19 cellular contexts compared by ENCODE assay signal in genomic region chr9:134826336-134827246, GRCh38. TPM values are rescaled to one million over a fixed set of nuclear protein-coding genes. Genes with fewer than 3 reads are reported as not detected.
A peak's percentile ranks its signal among the peaks of the same experiment; 100 is the strongest.
DNase-seq lines count a peak whose midpoint lies in the region; ATAC-seq, FAIRE-seq and TF ChIP-seq lines count a peak whose summit lies in the region.
"Had no signal": no experiment of that assay in that cellular context is flagged by ENCODE, and none has a peak within 500 bp of the region (broad histone marks: within the 10 kb centered on the region; RNA-seq: fewer than 3 reads in every experiment).

No MANE protein-coding gene starts in this region.

- H3K4me2 ChIP-seq in H9 (ENCODE audit: insufficient read depth, insufficient read length, low read length): no peak overlapping the region
- H3K4me2 ChIP-seq in mammary epithelial cell (ENCODE audit: insufficient read depth, low read depth, low read length): no peak overlapping the region
- peak overlapping the region; percentile 5 for H3K4me2 ChIP-seq in keratinocyte (ENCODE audit: control insufficient read depth, extremely low read depth, insufficient read depth, low read depth, low read length)

- H3K27ac Mint-ChIP-seq in H9: peak overlapping the region in 2 of 3 experiments; percentile 19 to 87; a peak in 4 of 7 replicates
- no peak overlapping the region for H3K27ac Mint-ChIP-seq in activated naive CD4-positive, alpha-beta T cell treated with anti-CD3 and anti-CD28 coated beads, Interleukin-2, amount 10 ng/mL, durations not matched to agents 7 days and 5 days
- H3K27ac Mint-ChIP-seq: CD8-positive, alpha-beta memory T cell had no signal

- no peak overlapping the region for H3K18ac ChIP-seq in H9 (ENCODE audit: insufficient read length, low read depth, low read length)

- H3K23me2 ChIP-seq in H9 (ENCODE audit: insufficient read length, low read depth, low read length, poor library complexity, severe bottlenecking): no peaks in the 10 kb centered on the region

- H3K4ac ChIP-seq in H9 (ENCODE audit: low read depth, low read length): no peak overlapping the region

- H3K9me1 ChIP-seq in keratinocyte (ENCODE audit: control insufficient read depth, extremely low read depth, insufficient read depth, low read length): no peaks in the 10 kb centered on the region

- no peak overlapping the region for H2BK20ac ChIP-seq in H9 (ENCODE audit: low read depth, low read length, poor library complexity, severe bottlenecking)

- POLR2A ChIA-PET in RWPE1 (lab: Yijun Ruan, JAX; ENCODE audit: low non-redundant PET): no interaction called here

- no peaks in the 10 kb centered on the region for H3K79me1 ChIP-seq in H9 (ENCODE audit: insufficient read depth, low read depth, low read length, poor library complexity, severe bottlenecking)

- no peak overlapping the region for H3K14ac ChIP-seq in H9 (ENCODE audit: insufficient read depth, low read length)

- H3T11ph ChIP-seq in H9 (ENCODE audit: low read length): no peak overlapping the region

- H3K23ac ChIP-seq in H9 (ENCODE audit: insufficient read length, low read depth, low read length): no peak overlapping the region

- H2BK12ac ChIP-seq in H9 (ENCODE audit: insufficient read length, low read depth, low read length): no peak overlapping the region

- H3K4me3 ChIP-seq in mammary epithelial cell (replicated peaks in 1 of 3; ENCODE audit: insufficient read depth in 1 of 3, low read depth in 2 of 3, low read length in 3 of 3): no peak overlapping the region
- H3K4me3 ChIP-seq in keratinocyte (ENCODE audit: control insufficient read depth in 2 of 3, extremely low read depth in 1 of 3, insufficient read depth in 2 of 3, low read depth in 1 of 3, low read length in 3 of 3): no peak overlapping the region
- H3K4me3 ChIP-seq: HAP-1 had no signal

- no peak overlapping the region for H2BK120ac ChIP-seq in H9 (ENCODE audit: low read depth, low read length, poor library complexity, severe bottlenecking)

- DNase-seq in H9 (no peak), RWPE1 (ENCODE audit: low spot score) (peak; percentile 84), mammary epithelial cell (peak; percentile 84), keratinocyte (ENCODE audit: low read depth, low spot score) (peak; percentile 50), T-helper 1 cell (no peak), NCI-H1436 (lab: John Stamatoyannopoulos, UW) (no peak)
- no peak for DNase-seq in activated naive CD4-positive, alpha-beta T cell treated with anti-CD3 and anti-CD28 coated beads, Interleukin-2, amount 10 ng/mL, durations not matched to agents 7 days and 5 days
- DNase-seq: C1 segment of cervical spinal cord; CD8-positive, alpha-beta memory T cell; KG1; MV-4-11; NCI-H1930; NCI-H226; NCI-H524; PC-3; RPMI8226 had no signal

- no CpG with 5 or more reads among the region's 19 CpGs for WGBS in H9 (ENCODE audit: extremely low coverage, insufficient read length, low lambda C conversion rate)
- 26% methylated on average over 13 of the region's 19 CpGs for WGBS in mammary epithelial cell (ENCODE audit: low coverage, missing lambda C conversion rate)

- H2AK5ac ChIP-seq in H9 (ENCODE audit: insufficient read length, low read length): no peak overlapping the region

- H3K27me3 Mint-ChIP-seq in H9 (ENCODE audit: low read depth): no peaks in the 10 kb centered on the region
- no peaks in the 10 kb centered on the region for H3K27me3 Mint-ChIP-seq in activated naive CD4-positive, alpha-beta T cell treated with anti-CD3 and anti-CD28 coated beads, Interleukin-2, amount 10 ng/mL, durations not matched to agents 7 days and 5 days

- no TSS peak for BruUV-seq in mammary epithelial cell (replicated peaks; lab: Mats Ljungman, UMichigan)

- in situ Hi-C loops in mammary epithelial cell (cut with MboI; ENCODE audit: low sequenced_read_pairs in 2 of 2): no loop called here

- intact Hi-C loops in mammary epithelial cell (cut with micrococcal nuclease): no loop called here

- dilution Hi-C loops in mammary epithelial cell (cut with HindIII; ENCODE audit: low sequenced_read_pairs) (no loop called here), keratinocyte (cut with MboI; ENCODE audit: extremely low pct_ligation_motif_present, low sequenced_read_pairs) (no loop called here)

- H3K9me3 Mint-ChIP-seq in H9: no peaks in the 10 kb centered on the region
- H3K9me3 Mint-ChIP-seq in activated naive CD4-positive, alpha-beta T cell treated with anti-CD3 and anti-CD28 coated beads, Interleukin-2, amount 10 ng/mL, durations not matched to agents 7 days and 5 days: no peaks in the 10 kb centered on the region
- H3K9me3 Mint-ChIP-seq: CD8-positive, alpha-beta memory T cell had no signal

- H3K4me1 Mint-ChIP-seq in H9: no peaks in the 10 kb centered on the region
- H3K4me1 Mint-ChIP-seq in activated naive CD4-positive, alpha-beta T cell treated with anti-CD3 and anti-CD28 coated beads, Interleukin-2, amount 10 ng/mL, durations not matched to agents 7 days and 5 days: no peaks in the 10 kb centered on the region
- H3K4me1 Mint-ChIP-seq: CD8-positive, alpha-beta memory T cell had no signal

- no peaks in the 10 kb centered on the region for H3K79me2 ChIP-seq in H9 (ENCODE audit: insufficient read depth, low read length)
- no peaks in the 10 kb centered on the region for H3K79me2 ChIP-seq in mammary epithelial cell (ENCODE audit: insufficient read depth, low read length)
- no peaks in the 10 kb centered on the region for H3K79me2 ChIP-seq in keratinocyte (ENCODE audit: control insufficient read depth, insufficient read depth, low read length)

- TF ChIP-seq CTCF in H9 (conservative IDR thresholded peaks at IDR 0.05) (no peak), RWPE1 (conservative IDR thresholded peaks at IDR 0.05; ENCODE audit: low read depth) (no peak), mammary epithelial cell (conservative IDR thresholded peaks at IDR 0.05 in 1 of 2, IDR thresholded peaks at IDR 0.05 in 1 of 2; ENCODE audit: extremely low read depth in 1 of 2, insufficient read depth in 1 of 2, low read depth in 1 of 2, low read length in 2 of 2) (no peak), keratinocyte (optimal IDR thresholded peaks at IDR 0.05 in 1 of 3, IDR thresholded peaks at IDR 0.05 in 1 of 3, conservative IDR thresholded peaks at IDR 0.05 in 1 of 3; ENCODE audit: extremely low read depth in 1 of 3, insufficient read depth in 2 of 3, low read length in 3 of 3) (no peak)

- CTCF ChIA-PET in RWPE1 (lab: Yijun Ruan, JAX) (interaction anchor here (1.0 to 1.4 kb wide), 2 partner anchors 88 to 377 kb away, joined by 3 to 4 read pairs; no protein-coding TSS in a partner anchor), mammary epithelial cell (lab: Charles Lee; ENCODE audit: low non-redundant PET) (no interaction called here)
- CTCF ChIA-PET in activated naive CD4-positive, alpha-beta T cell treated with anti-CD3 and anti-CD28 coated beads, Interleukin-2, amount 10 ng/mL, durations not matched to agents 7 days and 5 days (lab: Charles Lee): no interaction called here

- H4K8ac ChIP-seq in H9 (replicated peaks; ENCODE audit: insufficient read length, low read depth, low read length): no peak overlapping the region

- no peak overlapping the region for H2BK5ac ChIP-seq in H9 (ENCODE audit: insufficient read length, low read length)

- H3K36me3 ChIP-seq in mammary epithelial cell (ENCODE audit: insufficient read depth, low read length) (no peaks in the 10 kb centered on the region), keratinocyte (ENCODE audit: control insufficient read depth in 2 of 2, extremely low read depth in 1 of 2, insufficient read depth in 2 of 2, low read length in 2 of 2) (no peaks in the 10 kb centered on the region)
- H3K36me3 ChIP-seq: HAP-1 had no signal

- H3K27me3 ChIP-seq in H9 (ENCODE audit: insufficient read depth, low read length) (no peaks in the 10 kb centered on the region), mammary epithelial cell (ENCODE audit: insufficient read depth, low read length) (no peaks in the 10 kb centered on the region), keratinocyte (ENCODE audit: control insufficient read depth, extremely low read depth, insufficient read depth, low read length) (no peaks in the 10 kb centered on the region)

- H2AFZ ChIP-seq in H9 (ENCODE audit: low read length) (no peak overlapping the region), mammary epithelial cell (ENCODE audit: low read depth, low read length) (no peak overlapping the region), keratinocyte (ENCODE audit: control insufficient read depth, low read length) (no peak overlapping the region)

- H2BK15ac ChIP-seq in H9 (ENCODE audit: low read depth, low read length): no peak overlapping the region

- H4K20me1 ChIP-seq in H9 (ENCODE audit: control insufficient read depth, insufficient read depth, insufficient read length): no peaks in the 10 kb centered on the region
- H4K20me1 ChIP-seq in mammary epithelial cell (ENCODE audit: insufficient read depth, low read length): no peaks in the 10 kb centered on the region
- H4K20me1 ChIP-seq in keratinocyte (ENCODE audit: control insufficient read depth, extremely low read depth, insufficient read depth, low read length): peaks cover 2% of the 10 kb centered on the region

- H3K27ac ChIP-seq in H9 (ENCODE audit: insufficient read length, low read depth, low read length) (no peak overlapping the region), RWPE1 (peak overlapping the region; percentile 68), mammary epithelial cell (ENCODE audit: insufficient read depth, low read depth, low read length) (no peak overlapping the region), keratinocyte (ENCODE audit: control insufficient read depth, insufficient read depth, low read length) (no peak overlapping the region)

- H4K5ac ChIP-seq in H9 (ENCODE audit: insufficient read length, low read depth, low read length): no peak overlapping the region

- H3K9ac ChIP-seq in H9 (ENCODE audit: extremely low read depth, insufficient read length, low read length) (no peak overlapping the region), mammary epithelial cell (ENCODE audit: insufficient read depth, low read length) (no peak overlapping the region), keratinocyte (ENCODE audit: control insufficient read depth, extremely low read depth, insufficient read depth, low read length) (no peak overlapping the region)

- H3K4me3 Mint-ChIP-seq in H9: no peak overlapping the region
- H3K4me3 Mint-ChIP-seq in activated naive CD4-positive, alpha-beta T cell treated with anti-CD3 and anti-CD28 coated beads, Interleukin-2, amount 10 ng/mL, durations not matched to agents 7 days and 5 days: no peak overlapping the region
- H3K4me3 Mint-ChIP-seq: CD8-positive, alpha-beta memory T cell had no signal

- FAIRE-seq in keratinocyte (lab: Jason Lieb, UNC): no peak
- FAIRE-seq: D721Med had no signal

- H3K56ac ChIP-seq in H9 (ENCODE audit: insufficient read length, low read depth, low read length): no peak overlapping the region

- no peaks in the 10 kb centered on the region for H3K4me1 ChIP-seq in H9 (ENCODE audit: insufficient read depth, low read length)
- no peaks in the 10 kb centered on the region for H3K4me1 ChIP-seq in mammary epithelial cell (ENCODE audit: insufficient read depth, low read length)
- peaks cover 7% of the 10 kb centered on the region for H3K4me1 ChIP-seq in keratinocyte (ENCODE audit: control insufficient read depth, extremely low read depth, insufficient read depth, low read length)
- H3K4me1 ChIP-seq: HAP-1 had no signal

- no peak for ATAC-seq in HG03039 (IDR thresholded peaks at IDR 0.05; ENCODE audit: unreplicated experiment)
- ATAC-seq: PC-3 had no signal

- no peaks in the 10 kb centered on the region for H3K36me3 Mint-ChIP-seq in H9 (ENCODE audit: insufficient read depth in 1 of 3, low read depth in 3 of 3)
- H3K36me3 Mint-ChIP-seq in activated naive CD4-positive, alpha-beta T cell treated with anti-CD3 and anti-CD28 coated beads, Interleukin-2, amount 10 ng/mL, durations not matched to agents 7 days and 5 days: no peaks in the 10 kb centered on the region
- H3K36me3 Mint-ChIP-seq: CD8-positive, alpha-beta memory T cell had no signal

- H3K9me3 ChIP-seq in H9 (ENCODE audit: control insufficient read depth, low read depth, low read length) (no peaks in the 10 kb centered on the region), mammary epithelial cell (replicated peaks; ENCODE audit: insufficient read depth, low read length) (peaks cover 28% of the 10 kb centered on the region), keratinocyte (ENCODE audit: control insufficient read depth, low read depth, low read length) (no peaks in the 10 kb centered on the region)
- H3K9me3 ChIP-seq: HAP-1 had no signal

- no peak overlapping the region for H4K91ac ChIP-seq in H9 (ENCODE audit: insufficient read length, low read depth, low read length)

RNA-seq across cellular contexts. Expression of gene FCN2, which starts 54.0 kb away (rescaled TPM):
- not detected in 2 replicates for total RNA-seq in H9 (2021)
- total RNA-seq in mammary epithelial cell: not detected
- polyA plus RNA-seq in mammary epithelial cell: not detected
- not detected for polyA minus RNA-seq in mammary epithelial cell
- not detected in 3 replicates for polyA plus RNA-seq in keratinocyte
- polyA plus RNA-seq in keratinocyte (2011; ENCODE audit: low read depth): not detected
- polyA plus RNA-seq in keratinocyte (2011; cell fraction: cytosol; rRNA removed): not detected in 2 replicates
- polyA plus RNA-seq in keratinocyte (2011; cell fraction: nucleus; rRNA removed): not detected in 2 replicates
- not detected in 2 replicates for polyA plus RNA-seq in keratinocyte (2012; ENCODE audit: low replicate concordance)
- polyA minus RNA-seq in keratinocyte: not detected in 3 replicates
- polyA minus RNA-seq in keratinocyte (2011; cell fraction: cytosol; rRNA and poly(A)+ RNA removed): not detected
- not detected in 2 replicates for polyA minus RNA-seq in keratinocyte (2011; cell fraction: nucleus; rRNA and poly(A)+ RNA removed)
- total RNA-seq: CD8-positive, alpha-beta memory T cell; PC-3 had no signal
- polyA plus RNA-seq: CD8-positive, alpha-beta memory T cell had no signal

Comparison
In these comparisons a context has a peak if more than half of its experiments do, and no peak if none do; other contexts are left out.
1. DNase-seq: peak in RWPE1 (single experiment), mammary epithelial cell (single experiment) and keratinocyte (single experiment); none in H9 (single experiment), T-helper 1 cell (0 of 5), NCI-H1436 (single experiment) and activated naive CD4-positive, alpha-beta T cell treated with anti-CD3 and anti-CD28 coated beads, Interleukin-2, amount 10 ng/mL, durations not matched to agents 7 days and 5 days (single experiment).